In the genomic region with DNA sequence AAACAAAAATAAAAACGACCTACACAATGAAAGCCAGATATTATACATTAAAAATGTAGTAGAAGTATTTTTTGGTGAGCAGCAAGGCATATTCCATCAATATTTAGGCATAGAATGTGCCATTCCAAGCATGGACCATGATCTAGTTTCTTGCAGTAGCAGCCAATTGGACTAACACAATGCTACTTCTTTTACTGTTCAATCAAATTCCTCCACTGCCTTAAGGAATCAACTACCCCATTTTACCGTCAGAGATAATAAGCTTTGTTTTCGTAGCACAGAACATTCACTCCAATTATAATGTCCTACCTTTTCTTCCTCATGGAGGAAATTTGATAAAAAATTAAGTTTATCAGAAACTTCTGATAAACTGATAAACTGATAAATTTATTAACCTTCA, we compare ENCODE assay signal across 8 cellular contexts. TPM values are rescaled to one million over a fixed set of nuclear protein-coding genes. Genes with fewer than 3 reads are reported as not detected.
DNase-seq lines count a peak whose midpoint lies in the region; ATAC-seq, FAIRE-seq and TF ChIP-seq lines count a peak whose summit lies in the region.

No MANE protein-coding gene starts in this region.

- no peak for TF ChIP-seq POLR2A in suprapubic skin (IDR thresholded peaks at IDR 0.05)

- H3K4me1 Mint-ChIP-seq in activated T-cell treated with anti-CD3 and anti-CD28 coated beads, Interleukin-2, amount 50 U/mL, for 24 hours (ENCODE audit: low read depth), result peaks cover 42% of the 10 kb centered on the region
- peaks cover 31% of the 10 kb centered on the region for H3K4me1 Mint-ChIP-seq in activated B cell treated with CpG ODN at 0.5 μM for 24 hours

- H3K27me3 ChIP-seq in iPS-18a (ENCODE audit: control insufficient read depth, insufficient read depth, low read length) (no peaks in the 10 kb centered on the region), suprapubic skin (no peaks in the 10 kb centered on the region)

- CTCF ChIA-PET in activated B cell treated with CpG ODN at 0.5 μM for 24 hours (lab: Charles Lee), result no interaction called here

- peak overlapping the region; percentile 98 for H3K27ac Mint-ChIP-seq in activated T-cell treated with anti-CD3 and anti-CD28 coated beads, Interleukin-2, amount 50 U/mL, for 24 hours
- H3K27ac Mint-ChIP-seq in activated B cell treated with CpG ODN at 0.5 μM for 24 hours, result peak overlapping the region; percentile 66

- H3K9me3 Mint-ChIP-seq in activated T-cell treated with anti-CD3 and anti-CD28 coated beads, Interleukin-2, amount 50 U/mL, for 24 hours, result no peaks in the 10 kb centered on the region
- H3K9me3 Mint-ChIP-seq in activated B cell treated with CpG ODN at 0.5 μM for 24 hours, result no peaks in the 10 kb centered on the region

- no peak for FAIRE-seq in GM19239 (lab: Jason Lieb, UNC)

- TF ChIP-seq CTCF in activated B cell treated with CpG ODN at 0.5 μM for 24 hours (IDR thresholded peaks at IDR 0.05) (no peak), suprapubic skin (IDR thresholded peaks at IDR 0.05) (no peak)

- intact Hi-C loops in activated B cell treated with CpG ODN at 0.5 μM for 24 hours (cut with micrococcal nuclease), result loop anchor here (2.0 to 5.0 kb wide), 3 partner anchors 68 to 291 kb away; a partner anchor contains a TSS

- H3K9me3 ChIP-seq in iPS-18a (ENCODE audit: control insufficient read depth, low read depth, low read length) (no peaks in the 10 kb centered on the region), suprapubic skin (no peaks in the 10 kb centered on the region)

- H3K4me3 ChIP-seq in iPS-18a (ENCODE audit: low read length) (peak overlapping the region; percentile 94), suprapubic skin (peak overlapping the region; percentile 74)

- no peak for TF ChIP-seq EP300 in suprapubic skin (IDR thresholded peaks at IDR 0.05)

- H3K36me3 ChIP-seq in iPS-18a (ENCODE audit: control insufficient read depth, low read depth, low read length) (no peaks in the 10 kb centered on the region), suprapubic skin (no peaks in the 10 kb centered on the region)

- 6% methylated on average over 3 of the region's 3 CpGs for WGBS in suprapubic skin

- peak overlapping the region; percentile 97 for H3K9ac ChIP-seq in iPS-18a (ENCODE audit: low read length)

- ATAC-seq in activated B cell treated with CpG ODN at 0.5 μM for 24 hours (ENCODE audit: low read depth), result no peak

- H3K27me3 Mint-ChIP-seq in activated T-cell treated with anti-CD3 and anti-CD28 coated beads, Interleukin-2, amount 50 U/mL, for 24 hours, result no peaks in the 10 kb centered on the region
- no peaks in the 10 kb centered on the region for H3K27me3 Mint-ChIP-seq in activated B cell treated with CpG ODN at 0.5 μM for 24 hours

- peaks cover 14% of the 10 kb centered on the region for H3K4me1 ChIP-seq in iPS-18a (ENCODE audit: control insufficient read depth, low read depth, low read length)
- peaks cover 32% of the 10 kb centered on the region for H3K4me1 ChIP-seq in suprapubic skin

- H3K36me3 Mint-ChIP-seq in activated T-cell treated with anti-CD3 and anti-CD28 coated beads, Interleukin-2, amount 50 U/mL, for 24 hours (ENCODE audit: low read depth), result peaks cover 55% of the 10 kb centered on the region
- H3K36me3 Mint-ChIP-seq in activated B cell treated with CpG ODN at 0.5 μM for 24 hours (ENCODE audit: low read depth), result peaks cover 17% of the 10 kb centered on the region

- POLR2A ChIA-PET in activated B cell treated with CpG ODN at 0.5 μM for 24 hours (lab: Charles Lee), result interaction anchor here (1.0 to 2.7 kb wide), 6 partner anchors 8 to 684 kb away, joined by 3 to 55 read pairs (median 8); a partner anchor contains a TSS

- H3K27ac ChIP-seq in iPS-18a (ENCODE audit: low read length), result no peak overlapping the region
- peak overlapping the region; percentile 95 for H3K27ac ChIP-seq in suprapubic skin

- peak overlapping the region; percentile 90 for H3K4me3 Mint-ChIP-seq in activated T-cell treated with anti-CD3 and anti-CD28 coated beads, Interleukin-2, amount 50 U/mL, for 24 hours
- peak overlapping the region; percentile 95 for H3K4me3 Mint-ChIP-seq in activated B cell treated with CpG ODN at 0.5 μM for 24 hours

- DNase-seq in activated T-cell treated with anti-CD3 and anti-CD28 coated beads, Interleukin-2, amount 50 U/mL, for 24 hours, result no peak
- DNase-seq in activated T-cell treated with anti-CD3 and anti-CD28 coated beads for 4 hours, result no peak
- DNase-seq in activated B cell treated with CpG ODN at 0.5 μM for 24 hours, result no peak
- DNase-seq in suprapubic skin (ENCODE audit: low spot score in 2 of 2), result no peak
- DNase-seq in COR-L47 (lab: John Stamatoyannopoulos, UW), result no peak
- DNase-seq in GM19239 (ENCODE audit: insufficient read length, low spot score), result no peak
- no peak for DNase-seq in NCI-H510A treated with DMSO at 0.1 percent for 48 hours (lab: John Stamatoyannopoulos, UW)

RNA-seq across cellular contexts. Expression of a gene that starts 1.3 kb away (rescaled TPM):
- total RNA-seq in activated B cell treated with CpG ODN at 0.5 μM for 24 hours, result 34.6 and 42.0 TPM in 2 replicates
- total RNA-seq in suprapubic skin, result 10 to 100 TPM; 31.2 to 55.0 (median 44.4) TPM

RNA-seq across cellular contexts. Expression of a gene that starts 29.7 kb away (rescaled TPM):
- total RNA-seq in activated B cell treated with CpG ODN at 0.5 μM for 24 hours (46.9 and 50.4 TPM in 2 replicates), suprapubic skin (10 to 100 TPM; 21.0 to 31.3 (median 22.3) TPM)

RNA-seq across cellular contexts. Expression of a gene that starts 33.0 kb away (rescaled TPM):
- total RNA-seq in activated B cell treated with CpG ODN at 0.5 μM for 24 hours (44.9 and 50.8 TPM in 2 replicates), suprapubic skin (10 to 100 TPM; 57.4 to 67.6 (median 66.6) TPM)
